Comparison of ENCODE assay signal across 1 cellular context in genomic region chr17:48026503-48027321, GRCh38.
TF ChIP-seq lines count a peak whose summit lies in the region.

No MANE protein-coding gene starts in this region.

TF ChIP-seq in GM23338, 12 proteins besides CTCF, POLR2A, EP300 and RAD21 (continued from another document):
- TF ChIP-seq REST (IDR thresholded peaks at IDR 0.05; ENCODE audit: unreplicated experiment) (no peak), ZNF331 (CRISPR knock-in tag; IDR thresholded peaks at IDR 0.05; ENCODE audit: low read depth) (no peak), EZH2phosphoT487 (IDR thresholded peaks at IDR 0.05; ENCODE audit: unreplicated experiment) (no peak), ETS1 (IDR thresholded peaks at IDR 0.05) (no peak), CREB1 (CRISPR knock-in tag; IDR thresholded peaks at IDR 0.05; ENCODE audit: low read depth) (no peak), STAT1 (IDR thresholded peaks at IDR 0.05; ENCODE audit: unreplicated experiment) (no peak), NANOG (IDR thresholded peaks at IDR 0.05; ENCODE audit: borderline replicate concordance) (no peak), JUNB (IDR thresholded peaks at IDR 0.05; ENCODE audit: unreplicated experiment) (no peak)
